ENCODE assay signal across 11 cellular contexts in genomic region chr20:23159923-23160445, GRCh38.
DNase-seq lines count a peak whose midpoint lies in the region; ATAC-seq and TF ChIP-seq lines count a peak whose summit lies in the region.
"Had no signal": no experiment of that assay in that cellular context is flagged by ENCODE, and none has a peak within 500 bp of the region (broad histone marks: within the 10 kb centered on the region; RNA-seq: fewer than 3 reads in every experiment).

No MANE protein-coding gene starts in this region.

- TF ChIP-seq CTCF in Caco-2 (IDR thresholded peaks at IDR 0.05; ENCODE audit: insufficient read depth in 1 of 2, low read depth in 1 of 2, low read length in 1 of 2, severe bottlenecking in 1 of 2, unreplicated experiment in 1 of 2) (no peak), coronary artery (IDR thresholded peaks at IDR 0.05) (no peak), osteoblast (IDR thresholded peaks at IDR 0.05; ENCODE audit: extremely low read depth, low read depth, low read length) (no peak), lower leg skin (IDR thresholded peaks at IDR 0.05) (no peak)

- H3K79me2 ChIP-seq in osteoblast (ENCODE audit: insufficient read depth, low read length): no peaks in the 10 kb centered on the region

- TF ChIP-seq POLR2A in lower leg skin (IDR thresholded peaks at IDR 0.05): no peak

- intact Hi-C loops in Caco-2 (cut with micrococcal nuclease; ENCODE audit: unreplicated experiment) (loop anchor here (10.0 kb wide), 2 partner anchors 45 to 105 kb away; no protein-coding TSS in a partner anchor), lower leg skin (cut with DNase I; ENCODE audit: low total_unique reads) (loop anchor here (10.0 kb wide), 1 partner anchor 105 kb away; no protein-coding TSS in a partner anchor)

- WGBS in lower leg skin, 2 donors: 50 to 52% methylated on average over 4 of the region's 4 CpGs

- no peaks in the 10 kb centered on the region for H3K36me3 ChIP-seq in Caco-2 (ENCODE audit: control insufficient read depth, insufficient read depth, low read length)
- no peaks in the 10 kb centered on the region for H3K36me3 ChIP-seq in osteoblast (ENCODE audit: insufficient read depth, low read length)

- no peaks in the 10 kb centered on the region for H3K27me3 Mint-ChIP-seq in Caco-2 (ENCODE audit: insufficient read depth, unreplicated experiment)

- H3K4me1 ChIP-seq in Caco-2: peaks cover 23% of the 10 kb centered on the region
- peaks cover 45% of the 10 kb centered on the region for H3K4me1 ChIP-seq in osteoblast (ENCODE audit: insufficient read depth, low read length)
- H3K4me1 ChIP-seq: body of pancreas had no signal

- H3K4me3 ChIP-seq in Caco-2 (ENCODE audit: low read depth, low read length): no peak overlapping the region
- peak overlapping the region; percentile 26 for H3K4me3 ChIP-seq in coronary artery
- no peak overlapping the region for H3K4me3 ChIP-seq in osteoblast (ENCODE audit: insufficient read depth, low read length)
- H3K4me3 ChIP-seq in lower leg skin (ENCODE audit: low read depth, poor library complexity, severe bottlenecking): no peak overlapping the region
- H3K4me3 ChIP-seq: body of pancreas had no signal

- H3K27me3 ChIP-seq in Caco-2 (replicated peaks; ENCODE audit: control insufficient read depth, insufficient read depth, low read length) (no peaks in the 10 kb centered on the region), osteoblast (ENCODE audit: insufficient read depth, low read length) (no peaks in the 10 kb centered on the region)
- H3K27me3 ChIP-seq: body of pancreas had no signal

- peaks cover 35% of the 10 kb centered on the region for H3K4me1 Mint-ChIP-seq in Caco-2 (ENCODE audit: low read depth, unreplicated experiment)
- H3K4me1 Mint-ChIP-seq: stimulated activated effector memory CD8-positive, alpha-beta T cell treated with anti-CD3 and anti-CD28 coated beads, Interleukin-12 subunit alpha, Interleukin-12 subunit beta, amount 100 ng/mL, for 72 hours had no signal

- no peak for DNase-seq in Caco-2
- DNase-seq in coronary artery (ENCODE audit: low spot score): no peak
- no peak for DNase-seq in osteoblast (ENCODE audit: insufficient read length, low spot score, missing footprints)
- no peak for DNase-seq in T-helper 9 cell
- DNase-seq in NCI-H2107 (lab: John Stamatoyannopoulos, UW): no peak
- DNase-seq in lower leg skin (ENCODE audit: low spot score in 2 of 2): no peak
- DNase-seq in effector CD8-positive, alpha-beta T cell (lab: John Stamatoyannopoulos, UW): no peak
- DNase-seq: activated T-cell treated with anti-CD3 and anti-CD28 coated beads, Interleukin-2, amount 50 U/mL, for 1 hour had no signal

- no peaks in the 10 kb centered on the region for H4K20me1 ChIP-seq in osteoblast (ENCODE audit: insufficient read depth, low read length)

- H3K9me3 Mint-ChIP-seq in Caco-2 (ENCODE audit: unreplicated experiment): peaks cover 11% of the 10 kb centered on the region
- H3K9me3 Mint-ChIP-seq: stimulated activated effector memory CD8-positive, alpha-beta T cell treated with anti-CD3 and anti-CD28 coated beads, Interleukin-12 subunit alpha, Interleukin-12 subunit beta, amount 100 ng/mL, for 72 hours had no signal

- H3K27ac Mint-ChIP-seq in Caco-2 (ENCODE audit: unreplicated experiment): peak overlapping the region; percentile 42
- H3K27ac Mint-ChIP-seq: stimulated activated effector memory CD8-positive, alpha-beta T cell treated with anti-CD3 and anti-CD28 coated beads, Interleukin-12 subunit alpha, Interleukin-12 subunit beta, amount 100 ng/mL, for 72 hours had no signal

- H3K27ac ChIP-seq in coronary artery (peak overlapping the region; percentile 69 to 71), osteoblast (ENCODE audit: low read depth, low read length) (peak overlapping the region; percentile 52)

- CTCF ChIA-PET in Caco-2 (lab: Charles Lee): no interaction called here

- peak overlapping the region; percentile 37 for H2AFZ ChIP-seq in osteoblast (ENCODE audit: low read length)

- H3K4me2 ChIP-seq in osteoblast (ENCODE audit: insufficient read depth, low read length): peak overlapping the region; percentile 49

- no peak overlapping the region for H3K4me3 Mint-ChIP-seq in Caco-2 (ENCODE audit: unreplicated experiment)
- H3K4me3 Mint-ChIP-seq: stimulated activated effector memory CD8-positive, alpha-beta T cell treated with anti-CD3 and anti-CD28 coated beads, Interleukin-12 subunit alpha, Interleukin-12 subunit beta, amount 100 ng/mL, for 72 hours had no signal

- ATAC-seq in HG02870 (IDR thresholded peaks at IDR 0.05; ENCODE audit: unreplicated experiment): peak; percentile 43
- ATAC-seq: body of pancreas; stimulated activated effector memory CD8-positive, alpha-beta T cell treated with anti-CD3 and anti-CD28 coated beads, Interleukin-12 subunit alpha, Interleukin-12 subunit beta, amount 100 ng/mL, for 72 hours had no signal

- no TSS peak for BruUV-seq in Caco-2 (replicated peaks; lab: Mats Ljungman, UMichigan)

- H3K36me3 Mint-ChIP-seq in Caco-2 (ENCODE audit: insufficient read depth, unreplicated experiment): no peaks in the 10 kb centered on the region
- H3K36me3 Mint-ChIP-seq: stimulated activated effector memory CD8-positive, alpha-beta T cell treated with anti-CD3 and anti-CD28 coated beads, Interleukin-12 subunit alpha, Interleukin-12 subunit beta, amount 100 ng/mL, for 72 hours had no signal

- H3K9me3 ChIP-seq in Caco-2 (no peaks in the 10 kb centered on the region), osteoblast (ENCODE audit: low read depth, low read length) (no peaks in the 10 kb centered on the region)
- H3K9me3 ChIP-seq: body of pancreas had no signal

- POLR2A ChIA-PET in Caco-2 (lab: Charles Lee): no interaction called here
